Comparison of ENCODE assay signal across 34 cellular contexts in the genomic region with DNA sequence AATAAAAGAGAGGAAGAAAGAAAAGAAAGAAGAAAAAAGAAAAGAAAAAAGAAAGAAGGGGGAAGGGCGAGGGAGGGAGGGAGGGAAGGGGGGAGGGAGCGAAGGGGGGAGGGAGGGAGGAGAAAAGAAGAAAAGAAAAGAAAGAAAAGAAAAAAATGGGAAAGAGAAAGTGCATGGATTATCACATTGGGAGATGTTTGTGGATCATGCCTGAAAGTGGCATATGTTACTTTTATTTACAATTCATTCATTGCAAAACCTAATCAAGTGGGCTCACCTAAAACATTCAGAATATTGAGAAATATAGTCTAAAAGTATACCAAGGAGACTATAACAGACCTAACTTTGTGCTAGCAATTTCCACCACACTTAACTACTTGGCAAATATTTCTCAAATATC.
A peak's percentile ranks its signal among the peaks of the same experiment; 100 is the strongest.
DNase-seq lines count a peak whose midpoint lies in the region; ATAC-seq, FAIRE-seq and TF ChIP-seq lines count a peak whose summit lies in the region.
"Had no signal": no experiment of that assay in that cellular context is flagged by ENCODE, and none has a peak within 500 bp of the region (broad histone marks: within the 10 kb centered on the region; RNA-seq: fewer than 3 reads in every experiment).

No MANE protein-coding gene starts in this region.

- no peaks in the 10 kb centered on the region for H3K9me1 ChIP-seq in K562 (ENCODE audit: control insufficient read depth, insufficient read depth, low read length)

- 6% methylated on average over 2 of the region's 2 CpGs for WGBS in HepG2 (ENCODE audit: low lambda C conversion rate)
- 56% methylated on average over 2 of the region's 2 CpGs for WGBS in right lobe of liver (ENCODE audit: insufficient coverage, low coverage, low lambda C conversion rate, missing lambda C conversion rate)
- no CpG with 5 or more reads among the region's 2 CpGs for WGBS in K562 (ENCODE audit: insufficient coverage, low coverage, missing lambda C conversion rate)

- in situ Hi-C loops in HepG2 (cut with HindIII; ENCODE audit: extremely low pct_ligation_motif_present, low pct_unique_long_range_greater_than_20kb), result no loop called here
- in situ Hi-C loops in K562 (cut with MboI), result no loop called here
- in situ Hi-C loops in gastrocnemius medialis (cut with MboI; ENCODE audit: low sequenced_read_pairs in 4 of 4), result no loop called here

- FAIRE-seq in HepG2 (lab: Jason Lieb, UNC) (no peak), K562 (lab: Jason Lieb, UNC) (no peak)
- FAIRE-seq: A204.1, A549, D721Med had no signal

- H3K79me2 ChIP-seq in HepG2 (ENCODE audit: insufficient read depth, low read length), result no peaks in the 10 kb centered on the region
- H3K79me2 ChIP-seq in K562 (ENCODE audit: control insufficient read depth, insufficient read depth, low read length), result no peaks in the 10 kb centered on the region

- peaks cover 4% of the 10 kb centered on the region for H3K4me1 Mint-ChIP-seq in progenitor cell of endocrine pancreas (ENCODE audit: low read depth)
- H3K4me1 Mint-ChIP-seq: B cell; CD14-positive monocyte; CD4-positive, alpha-beta memory T cell; CD4-positive, CD25-positive, alpha-beta regulatory T cell; CD8-positive, alpha-beta memory T cell had no signal

- H3K27me3 ChIP-seq in HepG2 (ENCODE audit: control insufficient read depth in 1 of 2, insufficient read depth in 2 of 2, low read length in 2 of 2), result no peaks in the 10 kb centered on the region
- no peaks in the 10 kb centered on the region for H3K27me3 ChIP-seq in right lobe of liver
- H3K27me3 ChIP-seq in K562 (ENCODE audit: control insufficient read depth in 2 of 2, insufficient read depth in 2 of 2, low read length in 2 of 2), result no peaks in the 10 kb centered on the region
- H3K27me3 ChIP-seq in gastrocnemius medialis, result no peaks in the 10 kb centered on the region
- H3K27me3 ChIP-seq: BE2C; BLaER1; BLaER1 treated with 17β-estradiol and CSF1 and Interleukin-3, amounts not matched to agents 10 nM and 100 nM had no signal

- peaks cover 10% of the 10 kb centered on the region for H3K9me3 Mint-ChIP-seq in progenitor cell of endocrine pancreas (ENCODE audit: low read depth)

- H3K4me1 ChIP-seq in HepG2 (ENCODE audit: insufficient read depth, low read length) (no peaks in the 10 kb centered on the region), right lobe of liver (no peaks in the 10 kb centered on the region), K562 (replicated peaks in 1 of 2; ENCODE audit: control insufficient read depth in 2 of 2, insufficient read depth in 2 of 2, low read length in 2 of 2) (no peaks in the 10 kb centered on the region), gastrocnemius medialis (no peaks in the 10 kb centered on the region)
- H3K4me1 ChIP-seq: A549; BE2C; BLaER1; BLaER1 treated with 17β-estradiol and CSF1 and Interleukin-3, amounts not matched to agents 10 nM and 100 nM; Caco-2 had no signal

- H2AFZ ChIP-seq in HepG2 (ENCODE audit: low read length) (no peak overlapping the region), K562 (ENCODE audit: low read depth, low read length) (no peak overlapping the region)

- H3K36me3 Mint-ChIP-seq in progenitor cell of endocrine pancreas (ENCODE audit: insufficient read depth), result no peaks in the 10 kb centered on the region
- H3K36me3 Mint-ChIP-seq: CD14-positive monocyte; CD4-positive, alpha-beta memory T cell; CD4-positive, CD25-positive, alpha-beta regulatory T cell; CD8-positive, alpha-beta memory T cell; CD8-positive, alpha-beta T cell had no signal

- intact Hi-C loops in HepG2 (cut with micrococcal nuclease; ENCODE audit: unreplicated experiment) (no loop called here), right lobe of liver (cut with DNase I) (no loop called here), K562 (cut with micrococcal nuclease) (no loop called here), gastrocnemius medialis (cut with DNase I; ENCODE audit: low total_unique reads) (no loop called here)

- H3K4me3 Mint-ChIP-seq in progenitor cell of endocrine pancreas (ENCODE audit: low read depth), result no peak overlapping the region
- H3K4me3 Mint-ChIP-seq: B cell; CD14-positive monocyte; CD4-positive, alpha-beta T cell; CD4-positive, CD25-positive, alpha-beta regulatory T cell; CD8-positive, alpha-beta memory T cell; CD8-positive, alpha-beta T cell had no signal

- H3K4me2 ChIP-seq in HepG2 (ENCODE audit: low read depth, low read length), result no peak overlapping the region
- H3K4me2 ChIP-seq in K562 (ENCODE audit: insufficient read depth, low read length), result no peak overlapping the region
- H3K4me2 ChIP-seq: A549; BLaER1; BLaER1 treated with 17β-estradiol and CSF1 and Interleukin-3, amounts not matched to agents 10 nM and 100 nM had no signal

- H3K4me3 ChIP-seq in HepG2 (replicated peaks in 1 of 3; ENCODE audit: insufficient read depth in 1 of 3, low read depth in 2 of 3, low read length in 3 of 3), result no peak overlapping the region
- no peak overlapping the region for H3K4me3 ChIP-seq in right lobe of liver
- H3K4me3 ChIP-seq in K562, result no peak overlapping the region
- no peak overlapping the region for H3K4me3 ChIP-seq in gastrocnemius medialis
- H3K4me3 ChIP-seq: A549; BLaER1; BLaER1 treated with 17β-estradiol and CSF1 and Interleukin-3, amounts not matched to agents 10 nM and 100 nM had no signal

- H3K9ac ChIP-seq in HepG2 (ENCODE audit: insufficient read depth, low read depth, low read length) (no peak overlapping the region), K562 (ENCODE audit: insufficient read depth in 1 of 2, low read depth in 2 of 2, low read length in 2 of 2) (no peak overlapping the region)
- H3K9ac ChIP-seq: BLaER1; BLaER1 treated with 17β-estradiol and CSF1 and Interleukin-3, amounts not matched to agents 10 nM and 100 nM had no signal

- CTCF ChIA-PET in HepG2 (lab: Yijun Ruan, JAX; ENCODE audit: low intra/inter-chr PET ratio, low total read pairs) (no interaction called here), K562 (lab: Yijun Ruan, JAX; ENCODE audit: low intra/inter-chr PET ratio) (no interaction called here)

- H3K9me3 ChIP-seq in HepG2 (ENCODE audit: low read length) (no peaks in the 10 kb centered on the region), right lobe of liver (no peaks in the 10 kb centered on the region), K562 (replicated peaks; ENCODE audit: control insufficient read depth, insufficient read depth, low read depth, low read length) (no peaks in the 10 kb centered on the region; the same call in 1 of the 2 replicates), gastrocnemius medialis (no peaks in the 10 kb centered on the region)
- H3K9me3 ChIP-seq: A549; BE2C; BLaER1; BLaER1 treated with 17β-estradiol and CSF1 and Interleukin-3, amounts not matched to agents 10 nM and 100 nM; Caco-2 had no signal

- H4K20me1 ChIP-seq in HepG2 (ENCODE audit: insufficient read depth, low read length) (no peaks in the 10 kb centered on the region), K562 (replicated peaks; ENCODE audit: control insufficient read depth, insufficient read depth, low read length) (no peaks in the 10 kb centered on the region)
- H4K20me1 ChIP-seq: BLaER1; BLaER1 treated with 17β-estradiol and CSF1 and Interleukin-3, amounts not matched to agents 10 nM and 100 nM had no signal

- no peak for TF ChIP-seq CTCF in HepG2 (CRISPR knock-in tag; IDR thresholded peaks at IDR 0.05)
- TF ChIP-seq CTCF in right lobe of liver (IDR thresholded peaks at IDR 0.05), result no peak
- no peak for TF ChIP-seq CTCF in K562 (IDR thresholded peaks at IDR 0.05 in 2 of 3, conservative IDR thresholded peaks at IDR 0.05 in 1 of 3; ENCODE audit: insufficient read depth in 2 of 3, low read depth in 1 of 3, low read length in 3 of 3)
- no peak for TF ChIP-seq CTCF in progenitor cell of endocrine pancreas (IDR thresholded peaks at IDR 0.05; ENCODE audit: unreplicated experiment)
- TF ChIP-seq CTCF in gastrocnemius medialis (IDR thresholded peaks at IDR 0.05 in 4 of 5, conservative IDR thresholded peaks at IDR 0.05 in 1 of 5), result no peak

- DNase-seq in HepG2 (ENCODE audit: low spot score) (no peak), right lobe of liver (no peak), K562 (ENCODE audit: extremely low read depth in 1 of 4, low spot score in 3 of 4) (no peak), progenitor cell of endocrine pancreas (ENCODE audit: low spot score, unreplicated experiment) (no peak), gastrocnemius medialis (no peak), DMS79 (lab: John Stamatoyannopoulos, UW) (no peak)
- DNase-seq: 8988T; ACHN; AML-193; BE2C; C1 segment of cervical spinal cord; Caco-2; Calu3; CD4-positive, alpha-beta memory T cell; CD4-positive, alpha-beta T cell; CD4-positive, CD25-positive, alpha-beta regulatory T cell; CD8-positive, alpha-beta memory T cell; CD8-positive, alpha-beta T cell; COR-L47; DMS 273 treated with DMSO at 0.1 percent for 48 hours; DMS153; DMS53; DMS79 treated with DMSO at 0.1 percent for 48 hours; DND-41; EL had no signal

- H3K27ac Mint-ChIP-seq in progenitor cell of endocrine pancreas, result peak overlapping the region; percentile 64
- H3K27ac Mint-ChIP-seq: B cell; CD4-positive, alpha-beta memory T cell; CD4-positive, alpha-beta T cell; CD4-positive, CD25-positive, alpha-beta regulatory T cell; CD8-positive, alpha-beta memory T cell; CD8-positive, alpha-beta T cell had no signal

- TF ChIP-seq RAD21 in HepG2 (CRISPR knock-in tag; IDR thresholded peaks at IDR 0.05) (no peak), K562 (CRISPR knock-in tag; conservative IDR thresholded peaks at IDR 0.05 in 1 of 2, IDR thresholded peaks at IDR 0.05 in 1 of 2) (no peak)

- POLR2A ChIA-PET in HepG2 (lab: Yijun Ruan, JAX) (no interaction called here), K562 (lab: Yijun Ruan, JAX) (no interaction called here)

- H3K36me3 ChIP-seq in HepG2 (replicated peaks in 1 of 2; ENCODE audit: control insufficient read depth in 1 of 2, insufficient read depth in 2 of 2, low read length in 2 of 2) (no peaks in the 10 kb centered on the region), right lobe of liver (no peaks in the 10 kb centered on the region), K562 (ENCODE audit: control insufficient read depth, insufficient read depth, low read length) (no peaks in the 10 kb centered on the region), gastrocnemius medialis (no peaks in the 10 kb centered on the region)
- H3K36me3 ChIP-seq: BE2C; BLaER1; BLaER1 treated with 17β-estradiol and CSF1 and Interleukin-3, amounts not matched to agents 10 nM and 100 nM had no signal

- ATAC-seq in HepG2 (no peak), right lobe of liver (no peak), K562 (no peak), gastrocnemius medialis (no peak)
- ATAC-seq: A549; CD8-positive, alpha-beta T cell had no signal

- H3K27me3 Mint-ChIP-seq in progenitor cell of endocrine pancreas, result no peaks in the 10 kb centered on the region
- H3K27me3 Mint-ChIP-seq: B cell; CD4-positive, alpha-beta memory T cell; CD4-positive, alpha-beta T cell; CD4-positive, CD25-positive, alpha-beta regulatory T cell; CD8-positive, alpha-beta memory T cell had no signal

- TF ChIP-seq EP300 in HepG2 (IDR thresholded peaks at IDR 0.05; ENCODE audit: low read depth in 2 of 2, low read length in 2 of 2) (no peak), HepG2 (CRISPR knock-in tag; IDR thresholded peaks at IDR 0.05; ENCODE audit: borderline replicate concordance) (no peak), K562 (IDR thresholded peaks at IDR 0.05; ENCODE audit: low read length) (no peak)

- BruUV-seq in HepG2 (replicated peaks; lab: Mats Ljungman, UMichigan) (no TSS peak), K562 (replicated peaks; lab: Mats Ljungman, UMichigan) (no TSS peak)

- TF ChIP-seq POLR2A in HepG2 (IDR thresholded peaks at IDR 0.05; ENCODE audit: insufficient read depth in 1 of 2, low read depth in 2 of 2, low read length in 2 of 2) (no peak), right lobe of liver (IDR thresholded peaks at IDR 0.05) (no peak), K562 (conservative IDR thresholded peaks at IDR 0.05) (no peak), gastrocnemius medialis (IDR thresholded peaks at IDR 0.05) (no peak)

- no peak overlapping the region for H3K27ac ChIP-seq in HepG2 (ENCODE audit: extremely low read length, insufficient read depth, low read length)
- H3K27ac ChIP-seq in right lobe of liver, result no peak overlapping the region
- no peak overlapping the region for H3K27ac ChIP-seq in K562 (ENCODE audit: extremely low read depth, low read depth, low read length)
- no peak overlapping the region for H3K27ac ChIP-seq in gastrocnemius medialis
- H3K27ac ChIP-seq: 22Rv1; A549; BLaER1; BLaER1 treated with 17β-estradiol and CSF1 and Interleukin-3, amounts not matched to agents 10 nM and 100 nM; C4-2B had no signal
